In the genomic region with DNA sequence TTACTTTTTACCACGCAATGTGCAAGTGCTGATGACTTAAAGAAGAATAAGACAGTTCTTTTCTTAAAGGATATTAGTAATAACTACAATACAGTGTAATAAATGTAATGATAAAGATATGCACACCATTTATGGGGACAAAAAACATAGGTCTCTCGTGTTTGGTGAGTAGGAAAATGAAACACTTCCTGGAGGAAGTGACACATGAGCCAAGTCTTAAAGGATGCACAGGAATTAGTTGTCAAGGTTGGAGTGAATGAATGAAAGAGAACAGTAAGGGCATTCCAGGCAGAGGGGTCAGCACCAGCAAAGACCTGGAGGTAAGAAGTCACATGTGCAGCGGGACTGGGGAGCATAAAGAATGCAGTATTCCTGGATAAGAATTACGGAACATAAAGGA, we compare ENCODE assay signal across 23 cellular contexts.
"Had no signal": no experiment of that assay in that cellular context is flagged by ENCODE, and none has a peak within 500 bp of the region (broad histone marks: within the 10 kb centered on the region; RNA-seq: fewer than 3 reads in every experiment).

No MANE protein-coding gene starts in this region.

- H3K36me3 Mint-ChIP-seq: activated naive CD4-positive, alpha-beta T cell treated with anti-CD3 and anti-CD28 coated beads, Interleukin-2, amount 10 ng/mL, durations not matched to agents 7 days and 5 days; activated naive CD8-positive, alpha-beta T cell treated with anti-CD3 and anti-CD28 coated beads for 36 hours; T-cell had no signal

- H3K4me3 Mint-ChIP-seq: activated CD8-positive, alpha-beta T cell treated with anti-CD3 and anti-CD28 coated beads, Interleukin-2, amount 10 ng/mL, durations not matched to agents 7 days and 5 days; activated naive CD4-positive, alpha-beta T cell treated with anti-CD3 and anti-CD28 coated beads, Interleukin-2, amount 10 ng/mL, durations not matched to agents 7 days and 5 days; activated naive CD8-positive, alpha-beta T cell treated with anti-CD3 and anti-CD28 coated beads for 36 hours; activated T-cell treated with anti-CD3 and anti-CD28 coated beads, Interleukin-2, amount 50 U/mL, for 24 hours; activated T-helper 17 cell treated with anti-CD3 and anti-CD28 coated beads, Interleukin-2, amount 50 U/mL, for 72 hours; T-cell had no signal

- H3K4me3 ChIP-seq: PC-9, SK-N-MC had no signal

- ATAC-seq: activated CD8-positive, alpha-beta T cell treated with anti-CD3 and anti-CD28 coated beads, Interleukin-2, amount 10 ng/mL, durations not matched to agents 7 days and 5 days; activated T-helper 17 cell treated with anti-CD3 and anti-CD28 coated beads, Interleukin-2, amount 50 U/mL, for 72 hours; T-cell had no signal

- H3K27me3 Mint-ChIP-seq: activated naive CD8-positive, alpha-beta T cell treated with anti-CD3 and anti-CD28 coated beads for 36 hours had no signal

- DNase-seq: activated CD4-positive, alpha-beta T cell treated with anti-CD3 and anti-CD28 coated beads for 48 hours; activated CD4-positive, alpha-beta T cell treated with anti-CD3 and anti-CD28 coated beads, Interleukin-2, amount 50 U/mL, for 4 hours; activated CD4-positive, CD25-positive, alpha-beta regulatory T cell treated with anti-CD3 and anti-CD28 coated beads, Interleukin-2, amount 50 U/mL, for 72 hours; activated CD8-positive, alpha-beta T cell treated with anti-CD3 and anti-CD28 coated beads, Interleukin-2, amount 10 ng/mL, durations not matched to agents 7 days and 5 days; activated gamma-delta T cell; activated naive CD4-positive, alpha-beta T cell treated with anti-CD3 and anti-CD28 coated beads, Interleukin-2, amount 10 ng/mL, durations not matched to agents 7 days and 5 days; activated naive CD8-positive, alpha-beta T cell treated with anti-CD3 and anti-CD28 coated beads for 36 hours; activated T-cell treated with anti-CD3 and anti-CD28 coated beads, Interleukin-2, amount 50 U/mL, for 24 hours; cerebellar nuclear complex; KG1; NCI-H1048; NCI-H146; NCI-H187 treated with DMSO at 0.1 percent for 48 hours; NCI-H2081 treated with DMSO at 0.1 percent for 48 hours; NCI-H446; NCI-H524; PC-9; T-cell; T-helper 2 cell; T1000; WERI-Rb-1 had no signal

- H3K27ac Mint-ChIP-seq: activated CD8-positive, alpha-beta T cell treated with anti-CD3 and anti-CD28 coated beads, Interleukin-2, amount 10 ng/mL, durations not matched to agents 7 days and 5 days; activated naive CD4-positive, alpha-beta T cell treated with anti-CD3 and anti-CD28 coated beads, Interleukin-2, amount 10 ng/mL, durations not matched to agents 7 days and 5 days; activated naive CD8-positive, alpha-beta T cell treated with anti-CD3 and anti-CD28 coated beads for 36 hours; activated T-cell treated with anti-CD3 and anti-CD28 coated beads, Interleukin-2, amount 50 U/mL, for 24 hours; activated T-helper 17 cell treated with anti-CD3 and anti-CD28 coated beads, Interleukin-2, amount 50 U/mL, for 72 hours; T-cell had no signal

- H3K9me3 Mint-ChIP-seq: activated naive CD4-positive, alpha-beta T cell treated with anti-CD3 and anti-CD28 coated beads, Interleukin-2, amount 10 ng/mL, durations not matched to agents 7 days and 5 days; activated naive CD8-positive, alpha-beta T cell treated with anti-CD3 and anti-CD28 coated beads for 36 hours; activated T-cell treated with anti-CD3 and anti-CD28 coated beads, Interleukin-2, amount 50 U/mL, for 24 hours; activated T-helper 17 cell treated with anti-CD3 and anti-CD28 coated beads, Interleukin-2, amount 50 U/mL, for 72 hours; T-cell had no signal

- H3K4me1 Mint-ChIP-seq: activated naive CD4-positive, alpha-beta T cell treated with anti-CD3 and anti-CD28 coated beads, Interleukin-2, amount 10 ng/mL, durations not matched to agents 7 days and 5 days; activated naive CD8-positive, alpha-beta T cell treated with anti-CD3 and anti-CD28 coated beads for 36 hours; activated T-helper 17 cell treated with anti-CD3 and anti-CD28 coated beads, Interleukin-2, amount 50 U/mL, for 72 hours; T-cell had no signal

- H3K27ac ChIP-seq: PC-9, SK-N-MC, WERI-Rb-1 had no signal
